ENCODE assay signal across 1 cellular context in the genomic region with DNA sequence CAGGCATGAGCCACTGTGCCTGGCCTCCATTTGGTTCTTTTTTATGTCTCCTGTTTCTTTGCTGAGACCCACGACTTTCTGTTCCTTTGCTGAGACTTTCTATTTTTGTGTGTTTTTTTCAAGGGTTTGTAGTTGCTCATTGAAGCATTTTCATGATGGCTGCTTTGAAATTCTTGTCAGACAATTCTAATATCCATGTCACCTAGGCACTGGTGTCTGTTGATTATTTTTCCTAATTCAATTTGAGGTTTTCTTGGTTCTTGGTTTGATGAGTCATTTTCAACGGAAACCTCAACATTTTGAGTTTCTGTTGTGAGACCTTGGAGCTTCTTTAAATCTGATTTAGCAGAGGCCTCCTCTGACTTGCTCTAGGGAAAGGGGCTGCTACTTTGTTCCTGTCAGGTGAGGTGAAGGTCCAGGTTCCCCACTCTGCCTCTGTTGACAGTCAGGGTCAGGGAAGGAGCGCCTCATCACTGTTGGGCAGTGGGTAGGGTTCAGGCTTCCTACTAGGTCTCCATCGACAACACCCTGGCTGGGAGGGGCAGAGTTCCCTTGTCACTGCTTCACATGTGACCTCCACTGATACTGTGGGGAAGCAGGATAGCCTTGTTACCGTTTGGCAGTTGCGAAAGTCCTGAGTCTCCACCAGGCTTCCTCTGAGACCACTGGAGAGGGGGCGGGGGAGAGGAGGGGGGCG.
A peak's percentile ranks its signal among the peaks of the same experiment; 100 is the strongest.
TF ChIP-seq lines count a peak whose summit lies in the region.

No MANE protein-coding gene starts in this region.

TF ChIP-seq in GM12878, 131 proteins besides CTCF, POLR2A, EP300 and RAD21 (continued from another document and continues in another):
- TF ChIP-seq, protein P1, sequence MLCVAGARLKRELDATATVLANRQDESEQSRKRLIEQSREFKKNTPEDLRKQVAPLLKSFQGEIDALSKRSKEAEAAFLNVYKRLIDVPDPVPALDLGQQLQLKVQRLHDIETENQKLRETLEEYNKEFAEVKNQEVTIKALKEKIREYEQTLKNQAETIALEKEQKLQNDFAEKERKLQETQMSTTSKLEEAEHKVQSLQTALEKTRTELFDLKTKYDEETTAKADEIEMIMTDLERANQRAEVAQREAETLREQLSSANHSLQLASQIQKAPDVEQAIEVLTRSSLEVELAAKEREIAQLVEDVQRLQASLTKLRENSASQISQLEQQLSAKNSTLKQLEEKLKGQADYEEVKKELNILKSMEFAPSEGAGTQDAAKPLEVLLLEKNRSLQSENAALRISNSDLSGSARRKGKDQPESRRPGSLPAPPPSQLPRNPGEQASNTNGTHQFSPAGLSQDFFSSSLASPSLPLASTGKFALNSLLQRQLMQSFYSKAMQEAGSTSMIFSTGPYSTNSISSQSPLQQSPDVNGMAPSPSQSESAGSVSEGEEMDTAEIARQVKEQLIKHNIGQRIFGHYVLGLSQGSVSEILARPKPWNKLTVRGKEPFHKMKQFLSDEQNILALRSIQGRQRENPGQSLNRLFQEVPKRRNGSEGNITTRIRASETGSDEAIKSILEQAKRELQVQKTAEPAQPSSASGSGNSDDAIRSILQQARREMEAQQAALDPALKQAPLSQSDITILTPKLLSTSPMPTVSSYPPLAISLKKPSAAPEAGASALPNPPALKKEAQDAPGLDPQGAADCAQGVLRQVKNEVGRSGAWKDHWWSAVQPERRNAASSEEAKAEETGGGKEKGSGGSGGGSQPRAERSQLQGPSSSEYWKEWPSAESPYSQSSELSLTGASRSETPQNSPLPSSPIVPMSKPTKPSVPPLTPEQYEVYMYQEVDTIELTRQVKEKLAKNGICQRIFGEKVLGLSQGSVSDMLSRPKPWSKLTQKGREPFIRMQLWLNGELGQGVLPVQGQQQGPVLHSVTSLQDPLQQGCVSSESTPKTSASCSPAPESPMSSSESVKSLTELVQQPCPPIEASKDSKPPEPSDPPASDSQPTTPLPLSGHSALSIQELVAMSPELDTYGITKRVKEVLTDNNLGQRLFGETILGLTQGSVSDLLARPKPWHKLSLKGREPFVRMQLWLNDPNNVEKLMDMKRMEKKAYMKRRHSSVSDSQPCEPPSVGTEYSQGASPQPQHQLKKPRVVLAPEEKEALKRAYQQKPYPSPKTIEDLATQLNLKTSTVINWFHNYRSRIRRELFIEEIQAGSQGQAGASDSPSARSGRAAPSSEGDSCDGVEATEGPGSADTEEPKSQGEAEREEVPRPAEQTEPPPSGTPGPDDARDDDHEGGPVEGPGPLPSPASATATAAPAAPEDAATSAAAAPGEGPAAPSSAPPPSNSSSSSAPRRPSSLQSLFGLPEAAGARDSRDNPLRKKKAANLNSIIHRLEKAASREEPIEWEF (IDR thresholded peaks at IDR 0.05; ENCODE audit: insufficient replicate concordance, low read depth, low read length), result no peak
- TF ChIP-seq MEF2B (IDR thresholded peaks at IDR 0.05; ENCODE audit: partially characterized antibody, poor library complexity, severe bottlenecking) (no peak), SREBF2 (IDR thresholded peaks at IDR 0.05; ENCODE audit: low read length) (no peak), KLF5 (IDR thresholded peaks at IDR 0.05; ENCODE audit: partially characterized antibody) (no peak), RAD51 (IDR thresholded peaks at IDR 0.05) (no peak), NBN (IDR thresholded peaks at IDR 0.05) (0 out of 2 replicates have a peak, but pooled peaks have one; percentile 44), WRNIP1 (IDR thresholded peaks at IDR 0.05; ENCODE audit: borderline replicate concordance, low read depth, low read length) (no peak), ZNF274 (IDR thresholded peaks at IDR 0.05; ENCODE audit: insufficient read depth, insufficient read length) (no peak), IKZF2 (IDR thresholded peaks at IDR 0.05) (peak; percentile 72 to 76), SRF (IDR thresholded peaks at IDR 0.05; ENCODE audit: low read depth in 2 of 2, low read length in 2 of 2) (no peak), POU2F2 (IDR thresholded peaks at IDR 0.05; ENCODE audit: borderline replicate concordance, low read depth, low read length) (no peak), IRF4 (IDR thresholded peaks at IDR 0.05; ENCODE audit: low read depth, low read length) (0 out of 2 replicates have a peak, but pooled peaks have one; percentile 10), MYB (IDR thresholded peaks at IDR 0.05; ENCODE audit: borderline replicate concordance, low read depth, low read length) (no peak), SMAD1 (IDR thresholded peaks at IDR 0.05; ENCODE audit: low read depth, partially characterized antibody) (no peak), BHLHE40 (IDR thresholded peaks at IDR 0.05; ENCODE audit: borderline replicate concordance in 1 of 2, low read depth in 2 of 2, low read length in 1 of 2) (peak in 1 of 2 experiments; percentile 30; a peak in 1 of 4 replicates), SUPT20H (IDR thresholded peaks at IDR 0.05; ENCODE audit: borderline replicate concordance, control insufficient read depth, low read depth, low read length) (no peak), SIX5 (IDR thresholded peaks at IDR 0.05; ENCODE audit: low read depth, low read length, severe bottlenecking) (no peak), SUZ12 (IDR thresholded peaks at IDR 0.05; ENCODE audit: unreplicated experiment) (no peak), BMI1 (IDR thresholded peaks at IDR 0.05; ENCODE audit: borderline replicate concordance) (no peak), TARDBP (IDR thresholded peaks at IDR 0.05; ENCODE audit: borderline replicate concordance) (no peak), FOXM1 (IDR thresholded peaks at IDR 0.05; ENCODE audit: low read depth, low read length) (no peak), HCFC1 (IDR thresholded peaks at IDR 0.05; ENCODE audit: low read length) (no peak), PAX8 (IDR thresholded peaks at IDR 0.05) (no peak), TBL1XR1 (IDR thresholded peaks at IDR 0.05; ENCODE audit: low read depth, low read length) (no peak; the same call in 1 of the 2 replicates), TCF7 (IDR thresholded peaks at IDR 0.05; ENCODE audit: borderline replicate concordance) (peak; percentile 26; the same call in 1 of the 2 replicates)
- TF ChIP-seq, protein P2, sequence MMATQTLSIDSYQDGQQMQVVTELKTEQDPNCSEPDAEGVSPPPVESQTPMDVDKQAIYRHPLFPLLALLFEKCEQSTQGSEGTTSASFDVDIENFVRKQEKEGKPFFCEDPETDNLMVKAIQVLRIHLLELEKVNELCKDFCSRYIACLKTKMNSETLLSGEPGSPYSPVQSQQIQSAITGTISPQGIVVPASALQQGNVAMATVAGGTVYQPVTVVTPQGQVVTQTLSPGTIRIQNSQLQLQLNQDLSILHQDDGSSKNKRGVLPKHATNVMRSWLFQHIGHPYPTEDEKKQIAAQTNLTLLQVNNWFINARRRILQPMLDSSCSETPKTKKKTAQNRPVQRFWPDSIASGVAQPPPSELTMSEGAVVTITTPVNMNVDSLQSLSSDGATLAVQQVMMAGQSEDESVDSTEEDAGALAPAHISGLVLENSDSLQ (IDR thresholded peaks at IDR 0.05), result no peak
- TF ChIP-seq, protein P3, sequence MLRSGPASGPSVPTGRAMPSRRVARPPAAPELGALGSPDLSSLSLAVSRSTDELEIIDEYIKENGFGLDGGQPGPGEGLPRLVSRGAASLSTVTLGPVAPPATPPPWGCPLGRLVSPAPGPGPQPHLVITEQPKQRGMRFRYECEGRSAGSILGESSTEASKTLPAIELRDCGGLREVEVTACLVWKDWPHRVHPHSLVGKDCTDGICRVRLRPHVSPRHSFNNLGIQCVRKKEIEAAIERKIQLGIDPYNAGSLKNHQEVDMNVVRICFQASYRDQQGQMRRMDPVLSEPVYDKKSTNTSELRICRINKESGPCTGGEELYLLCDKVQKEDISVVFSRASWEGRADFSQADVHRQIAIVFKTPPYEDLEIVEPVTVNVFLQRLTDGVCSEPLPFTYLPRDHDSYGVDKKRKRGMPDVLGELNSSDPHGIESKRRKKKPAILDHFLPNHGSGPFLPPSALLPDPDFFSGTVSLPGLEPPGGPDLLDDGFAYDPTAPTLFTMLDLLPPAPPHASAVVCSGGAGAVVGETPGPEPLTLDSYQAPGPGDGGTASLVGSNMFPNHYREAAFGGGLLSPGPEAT (IDR thresholded peaks at IDR 0.05; ENCODE audit: low read depth), result 0 out of 2 replicates have a peak, but pooled peaks have one; percentile 58
- TF ChIP-seq, protein P4, sequence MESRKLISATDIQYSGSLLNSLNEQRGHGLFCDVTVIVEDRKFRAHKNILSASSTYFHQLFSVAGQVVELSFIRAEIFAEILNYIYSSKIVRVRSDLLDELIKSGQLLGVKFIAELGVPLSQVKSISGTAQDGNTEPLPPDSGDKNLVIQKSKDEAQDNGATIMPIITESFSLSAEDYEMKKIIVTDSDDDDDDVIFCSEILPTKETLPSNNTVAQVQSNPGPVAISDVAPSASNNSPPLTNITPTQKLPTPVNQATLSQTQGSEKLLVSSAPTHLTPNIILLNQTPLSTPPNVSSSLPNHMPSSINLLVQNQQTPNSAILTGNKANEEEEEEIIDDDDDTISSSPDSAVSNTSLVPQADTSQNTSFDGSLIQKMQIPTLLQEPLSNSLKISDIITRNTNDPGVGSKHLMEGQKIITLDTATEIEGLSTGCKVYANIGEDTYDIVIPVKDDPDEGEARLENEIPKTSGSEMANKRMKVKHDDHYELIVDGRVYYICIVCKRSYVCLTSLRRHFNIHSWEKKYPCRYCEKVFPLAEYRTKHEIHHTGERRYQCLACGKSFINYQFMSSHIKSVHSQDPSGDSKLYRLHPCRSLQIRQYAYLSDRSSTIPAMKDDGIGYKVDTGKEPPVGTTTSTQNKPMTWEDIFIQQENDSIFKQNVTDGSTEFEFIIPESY (IDR thresholded peaks at IDR 0.05), result no peak
- TF ChIP-seq, protein P5, sequence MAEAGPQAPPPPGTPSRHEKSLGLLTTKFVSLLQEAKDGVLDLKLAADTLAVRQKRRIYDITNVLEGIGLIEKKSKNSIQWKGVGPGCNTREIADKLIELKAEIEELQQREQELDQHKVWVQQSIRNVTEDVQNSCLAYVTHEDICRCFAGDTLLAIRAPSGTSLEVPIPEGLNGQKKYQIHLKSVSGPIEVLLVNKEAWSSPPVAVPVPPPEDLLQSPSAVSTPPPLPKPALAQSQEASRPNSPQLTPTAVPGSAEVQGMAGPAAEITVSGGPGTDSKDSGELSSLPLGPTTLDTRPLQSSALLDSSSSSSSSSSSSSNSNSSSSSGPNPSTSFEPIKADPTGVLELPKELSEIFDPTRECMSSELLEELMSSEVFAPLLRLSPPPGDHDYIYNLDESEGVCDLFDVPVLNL (IDR thresholded peaks at IDR 0.05; ENCODE audit: low read depth, low read length), result no peak
- TF ChIP-seq, protein P6, sequence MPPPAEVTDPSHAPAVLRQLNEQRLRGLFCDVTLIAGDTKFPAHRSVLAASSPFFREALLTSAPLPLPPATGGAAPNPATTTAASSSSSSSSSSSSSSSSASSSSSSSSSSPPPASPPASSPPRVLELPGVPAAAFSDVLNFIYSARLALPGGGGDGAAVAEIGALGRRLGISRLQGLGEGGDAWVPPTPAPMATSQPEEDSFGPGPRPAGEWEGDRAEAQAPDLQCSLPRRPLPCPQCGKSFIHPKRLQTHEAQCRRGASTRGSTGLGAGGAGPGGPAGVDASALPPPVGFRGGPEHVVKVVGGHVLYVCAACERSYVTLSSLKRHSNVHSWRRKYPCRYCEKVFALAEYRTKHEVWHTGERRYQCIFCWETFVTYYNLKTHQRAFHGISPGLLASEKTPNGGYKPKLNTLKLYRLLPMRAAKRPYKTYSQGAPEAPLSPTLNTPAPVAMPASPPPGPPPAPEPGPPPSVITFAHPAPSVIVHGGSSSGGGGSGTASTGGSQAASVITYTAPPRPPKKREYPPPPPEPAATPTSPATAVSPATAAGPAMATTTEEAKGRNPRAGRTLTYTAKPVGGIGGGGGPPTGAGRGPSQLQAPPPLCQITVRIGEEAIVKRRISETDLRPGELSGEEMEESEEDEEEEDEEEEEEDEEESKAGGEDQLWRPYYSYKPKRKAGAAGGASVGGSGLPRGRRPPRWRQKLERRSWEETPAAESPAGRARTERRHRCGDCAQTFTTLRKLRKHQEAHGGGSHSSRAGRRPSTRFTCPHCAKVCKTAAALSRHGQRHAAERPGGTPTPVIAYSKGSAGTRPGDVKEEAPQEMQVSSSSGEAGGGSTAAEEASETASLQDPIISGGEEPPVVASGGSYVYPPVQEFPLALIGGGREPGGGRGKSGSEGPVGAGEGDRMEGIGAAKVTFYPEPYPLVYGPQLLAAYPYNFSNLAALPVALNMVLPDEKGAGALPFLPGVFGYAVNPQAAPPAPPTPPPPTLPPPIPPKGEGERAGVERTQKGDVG (CRISPR knock-in tag; IDR thresholded peaks at IDR 0.05), result no peak
- TF ChIP-seq, protein P7, sequence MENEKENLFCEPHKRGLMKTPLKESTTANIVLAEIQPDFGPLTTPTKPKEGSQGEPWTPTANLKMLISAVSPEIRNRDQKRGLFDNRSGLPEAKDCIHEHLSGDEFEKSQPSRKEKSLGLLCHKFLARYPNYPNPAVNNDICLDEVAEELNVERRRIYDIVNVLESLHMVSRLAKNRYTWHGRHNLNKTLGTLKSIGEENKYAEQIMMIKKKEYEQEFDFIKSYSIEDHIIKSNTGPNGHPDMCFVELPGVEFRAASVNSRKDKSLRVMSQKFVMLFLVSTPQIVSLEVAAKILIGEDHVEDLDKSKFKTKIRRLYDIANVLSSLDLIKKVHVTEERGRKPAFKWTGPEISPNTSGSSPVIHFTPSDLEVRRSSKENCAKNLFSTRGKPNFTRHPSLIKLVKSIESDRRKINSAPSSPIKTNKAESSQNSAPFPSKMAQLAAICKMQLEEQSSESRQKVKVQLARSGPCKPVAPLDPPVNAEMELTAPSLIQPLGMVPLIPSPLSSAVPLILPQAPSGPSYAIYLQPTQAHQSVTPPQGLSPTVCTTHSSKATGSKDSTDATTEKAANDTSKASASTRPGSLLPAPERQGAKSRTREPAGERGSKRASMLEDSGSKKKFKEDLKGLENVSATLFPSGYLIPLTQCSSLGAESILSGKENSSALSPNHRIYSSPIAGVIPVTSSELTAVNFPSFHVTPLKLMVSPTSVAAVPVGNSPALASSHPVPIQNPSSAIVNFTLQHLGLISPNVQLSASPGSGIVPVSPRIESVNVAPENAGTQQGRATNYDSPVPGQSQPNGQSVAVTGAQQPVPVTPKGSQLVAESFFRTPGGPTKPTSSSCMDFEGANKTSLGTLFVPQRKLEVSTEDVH (IDR thresholded peaks at IDR 0.05; ENCODE audit: low read depth, partially characterized antibody), result no peak
